Comparison of ENCODE assay signal across 10 cellular contexts in genomic region chr1:158371188-158371953, GRCh38. TPM values are rescaled to one million over a fixed set of nuclear protein-coding genes. Genes with fewer than 3 reads are reported as not detected.
DNase-seq lines count a peak whose midpoint lies in the region; ATAC-seq and TF ChIP-seq lines count a peak whose summit lies in the region.
"Had no signal": no experiment of that assay in that cellular context is flagged by ENCODE, and none has a peak within 500 bp of the region (broad histone marks: within the 10 kb centered on the region; RNA-seq: fewer than 3 reads in every experiment).

No MANE protein-coding gene starts in this region.

- H3K27me3 ChIP-seq in ascending aorta = no peaks in the 10 kb centered on the region
- H3K27me3 ChIP-seq: esophagus squamous epithelium had no signal

- no peak overlapping the region for H3K4me3 Mint-ChIP-seq in Calu3 (ENCODE audit: low read depth, unreplicated experiment)

- intact Hi-C loops in Calu3 (cut with micrococcal nuclease; ENCODE audit: unreplicated experiment) = no loop called here
- intact Hi-C loops in Right ventricle myocardium superior (cut with DNase I) = no loop called here
- intact Hi-C loops in ascending aorta (cut with DNase I) = no loop called here

- no peak overlapping the region for H3K27ac ChIP-seq in ascending aorta
- H3K27ac ChIP-seq: esophagus squamous epithelium had no signal

- H3K27me3 Mint-ChIP-seq in Calu3 (ENCODE audit: unreplicated experiment) = no peaks in the 10 kb centered on the region

- peak; percentile 98 for ATAC-seq in GM18868 (IDR thresholded peaks at IDR 0.05; ENCODE audit: unreplicated experiment)
- peak; percentile 95 for ATAC-seq in GM21515 (IDR thresholded peaks at IDR 0.05; ENCODE audit: unreplicated experiment)
- ATAC-seq in HG03342 (IDR thresholded peaks at IDR 0.05; ENCODE audit: unreplicated experiment) = peak; percentile 96
- ATAC-seq in Right ventricle myocardium superior (ENCODE audit: poor library complexity) = no peak

- no peaks in the 10 kb centered on the region for H3K4me1 Mint-ChIP-seq in Calu3 (ENCODE audit: low read depth, unreplicated experiment)

- no peak overlapping the region for H3K27ac Mint-ChIP-seq in Calu3 (ENCODE audit: unreplicated experiment)

- no peaks in the 10 kb centered on the region for H3K36me3 ChIP-seq in ascending aorta
- H3K36me3 ChIP-seq: esophagus squamous epithelium had no signal

- no peak overlapping the region for H3K4me3 ChIP-seq in ascending aorta
- H3K4me3 ChIP-seq: esophagus squamous epithelium had no signal

- no TSS peak for BruUV-seq in Calu3 (replicated peaks; lab: Mats Ljungman, UMichigan)

- TF ChIP-seq CTCF in Calu3 (IDR thresholded peaks at IDR 0.05; ENCODE audit: unreplicated experiment) (no peak), ascending aorta (IDR thresholded peaks at IDR 0.05) (no peak)

- H3K4me1 ChIP-seq in ascending aorta = no peaks in the 10 kb centered on the region
- H3K4me1 ChIP-seq: esophagus squamous epithelium had no signal

- peaks cover 0 to 3% of the 10 kb centered on the region in 2 donors for H3K9me3 ChIP-seq in ascending aorta

- peaks cover 2% of the 10 kb centered on the region for H3K9me3 Mint-ChIP-seq in Calu3 (ENCODE audit: low read depth, unreplicated experiment)

- CTCF ChIA-PET in Calu3 (lab: Charles Lee) = no interaction called here

- H3K36me3 Mint-ChIP-seq in Calu3 (ENCODE audit: insufficient read depth, unreplicated experiment) = no peaks in the 10 kb centered on the region

- peak; percentile 21 to 44 for DNase-seq in stimulated activated CD4-positive, alpha-beta T cell treated with anti-CD3 and anti-CD28 coated beads, Interleukin-15, amount 100 ng/mL, for 48 hours (ENCODE audit: low read depth in 2 of 2)
- DNase-seq in Calu3 (no peak), Right ventricle myocardium superior (no peak), ascending aorta (ENCODE audit: low spot score in 2 of 2) (no peak)
- DNase-seq in stimulated activated naive CD4-positive, alpha-beta T cell (lab: John Stamatoyannopoulos, UW) = no peak
- DNase-seq: esophagus squamous epithelium had no signal

RNA-seq across cellular contexts. Expression of gene CD1E, which starts 17.7 kb away (rescaled TPM):
- total RNA-seq in Calu3 (2022) (not detected in 2 replicates), Right ventricle myocardium superior (not detected), ascending aorta (not detected)
- total RNA-seq: LHCN-M2 had no signal

RNA-seq across cellular contexts. Expression of gene OR10T2, which starts 27.9 kb away (rescaled TPM):
- total RNA-seq in Calu3 (2022) (not detected in 2 replicates), Right ventricle myocardium superior (not detected), ascending aorta (not detected)
- total RNA-seq: esophagus squamous epithelium, LHCN-M2 had no signal

RNA-seq across cellular contexts. Expression of gene CD1B, which starts 40.0 kb away (rescaled TPM):
- total RNA-seq in Calu3 (2022) = not detected in 2 replicates
- not detected for total RNA-seq in Right ventricle myocardium superior
- not detected for total RNA-seq in ascending aorta
- total RNA-seq: esophagus squamous epithelium, LHCN-M2 had no signal

RNA-seq across cellular contexts. Expression of gene OR10K2, which starts 54.7 kb away (rescaled TPM):
- total RNA-seq in Calu3 (2022) (not detected in 2 replicates), Right ventricle myocardium superior (not detected), ascending aorta (not detected)
- total RNA-seq: esophagus squamous epithelium, LHCN-M2 had no signal

Comparison
In these comparisons a context has a peak if more than half of its experiments do, and no peak if none do; other contexts are left out.
1. DNase-seq: peak in stimulated activated CD4-positive, alpha-beta T cell treated with anti-CD3 and anti-CD28 coated beads, Interleukin-15, amount 100 ng/mL, for 48 hours (2 of 2); none in Calu3 (single experiment), Right ventricle myocardium superior (single experiment), stimulated activated naive CD4-positive, alpha-beta T cell (0 of 6) and ascending aorta (0 of 2).